ENCODE assay signal across 5 cellular contexts in the genomic region with DNA sequence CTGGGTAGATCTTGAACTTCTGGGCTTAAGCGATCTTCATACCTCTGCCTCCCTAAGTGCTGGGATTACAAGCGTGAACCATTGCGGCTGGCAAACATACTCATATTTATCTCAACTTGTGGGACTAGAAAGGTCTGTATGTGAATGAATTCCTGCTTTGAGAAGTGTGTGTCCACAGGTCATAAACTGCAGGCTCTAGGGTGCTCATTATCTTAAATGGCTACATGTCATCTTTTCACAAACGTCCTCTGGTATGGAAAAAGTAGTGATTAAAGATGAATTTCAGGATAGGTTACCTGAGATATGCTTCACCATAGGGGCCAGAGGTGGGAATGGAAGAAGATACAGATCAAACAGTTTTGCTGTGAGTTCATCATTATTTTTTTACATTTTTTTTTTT.
"Had no signal": no experiment of that assay in that cellular context is flagged by ENCODE, and none has a peak within 500 bp of the region (broad histone marks: within the 10 kb centered on the region; RNA-seq: fewer than 3 reads in every experiment).

No MANE protein-coding gene starts in this region.

- FAIRE-seq: HTR-8/SVneo, K562 had no signal

- H3K4me3 ChIP-seq: K562 had no signal

- ATAC-seq: K562 had no signal

- DNase-seq: IMR-90, KBM-7 had no signal

- H3K27ac ChIP-seq: HL-60 had no signal
